Comparison of ENCODE assay signal across 1 cellular context in genomic region chr6:159789377-159790148, GRCh38.
TF ChIP-seq lines count a peak whose summit lies in the region.

Gene TCP1 (minus strand): TSS chr6:159789602. CDS start chr6:159789468, 134 bp downstream.

TF ChIP-seq in WTC11, 78 proteins besides CTCF, POLR2A, EP300 and RAD21 (continued from another document and continues in another):
- TF ChIP-seq ATF6 (CRISPR knock-in tag; IDR thresholded peaks at IDR 0.05) (no peak), ETV6 (CRISPR knock-in tag; IDR thresholded peaks at IDR 0.05) (peak; percentile 95), MXD4 (CRISPR knock-in tag; IDR thresholded peaks at IDR 0.05; ENCODE audit: borderline replicate concordance) (no peak), JUN (CRISPR knock-in tag; IDR thresholded peaks at IDR 0.05) (0 out of 2 replicates have a peak, but pooled peaks have one; percentile 76), ZNF232 (CRISPR knock-in tag; IDR thresholded peaks at IDR 0.05) (no peak), MYBL2 (CRISPR knock-in tag; IDR thresholded peaks at IDR 0.05) (peak; percentile 44; the same call in 1 of the 2 replicates), ZNF219 (CRISPR knock-in tag; IDR thresholded peaks at IDR 0.05; ENCODE audit: borderline replicate concordance) (0 out of 2 replicates have a peak, but pooled peaks have one; percentile 85), ZNF317 (CRISPR knock-in tag; IDR thresholded peaks at IDR 0.05; ENCODE audit: borderline replicate concordance, low read depth) (no peak), GRHL2 (CRISPR knock-in tag; IDR thresholded peaks at IDR 0.05; ENCODE audit: insufficient replicate concordance, severe bottlenecking) (no peak), SMAD4 (CRISPR knock-in tag; IDR thresholded peaks at IDR 0.05) (peak; percentile 45; the same call in 1 of the 2 replicates), ZNF416 (CRISPR knock-in tag; IDR thresholded peaks at IDR 0.05) (no peak), ZNF671 (CRISPR knock-in tag; IDR thresholded peaks at IDR 0.05) (no peak), SOX15 (CRISPR knock-in tag; IDR thresholded peaks at IDR 0.05) (no peak), IRF1 (CRISPR knock-in tag; IDR thresholded peaks at IDR 0.05) (no peak), ATF2 (CRISPR knock-in tag; IDR thresholded peaks at IDR 0.05; ENCODE audit: borderline replicate concordance, low read depth) (no peak), ZNF423 (CRISPR knock-in tag; IDR thresholded peaks at IDR 0.05) (no peak), ZNF396 (CRISPR knock-in tag; IDR thresholded peaks at IDR 0.05; ENCODE audit: borderline replicate concordance) (no peak), MAX (CRISPR knock-in tag; IDR thresholded peaks at IDR 0.05) (peak; percentile 78), NFE2L1 (CRISPR knock-in tag; IDR thresholded peaks at IDR 0.05) (peak; percentile 63), ELF4 (CRISPR knock-in tag; IDR thresholded peaks at IDR 0.05; ENCODE audit: low read depth) (no peak), ZMAT4 (CRISPR knock-in tag; IDR thresholded peaks at IDR 0.05) (no peak), HMGA2 (CRISPR knock-in tag; IDR thresholded peaks at IDR 0.05) (no peak), ZNF121 (CRISPR knock-in tag; IDR thresholded peaks at IDR 0.05) (no peak), CREB1 (CRISPR knock-in tag; IDR thresholded peaks at IDR 0.05) (no peak), NR3C1 (CRISPR knock-in tag; conservative IDR thresholded peaks at IDR 0.05; ENCODE audit: low read depth) (no peak), NFYB (CRISPR knock-in tag; conservative IDR thresholded peaks at IDR 0.05; ENCODE audit: low read depth) (no peak; the same call in 1 of the 2 replicates), NR1H2 (CRISPR knock-in tag; IDR thresholded peaks at IDR 0.05) (no peak), TEAD4 (CRISPR knock-in tag; IDR thresholded peaks at IDR 0.05) (peak; percentile 60; the same call in 1 of the 2 replicates), GABPB1 (CRISPR knock-in tag; IDR thresholded peaks at IDR 0.05) (peak; percentile 74), FOXJ3 (CRISPR knock-in tag; IDR thresholded peaks at IDR 0.05; ENCODE audit: borderline replicate concordance) (no peak), IRF2 (CRISPR knock-in tag; IDR thresholded peaks at IDR 0.05; ENCODE audit: borderline replicate concordance, low read depth) (no peak), NR2C2 (CRISPR knock-in tag; IDR thresholded peaks at IDR 0.05) (no peak), SMAD3 (CRISPR knock-in tag; IDR thresholded peaks at IDR 0.05; ENCODE audit: borderline replicate concordance) (no peak; the same call in 1 of the 2 replicates)
- TF ChIP-seq, protein P1, sequence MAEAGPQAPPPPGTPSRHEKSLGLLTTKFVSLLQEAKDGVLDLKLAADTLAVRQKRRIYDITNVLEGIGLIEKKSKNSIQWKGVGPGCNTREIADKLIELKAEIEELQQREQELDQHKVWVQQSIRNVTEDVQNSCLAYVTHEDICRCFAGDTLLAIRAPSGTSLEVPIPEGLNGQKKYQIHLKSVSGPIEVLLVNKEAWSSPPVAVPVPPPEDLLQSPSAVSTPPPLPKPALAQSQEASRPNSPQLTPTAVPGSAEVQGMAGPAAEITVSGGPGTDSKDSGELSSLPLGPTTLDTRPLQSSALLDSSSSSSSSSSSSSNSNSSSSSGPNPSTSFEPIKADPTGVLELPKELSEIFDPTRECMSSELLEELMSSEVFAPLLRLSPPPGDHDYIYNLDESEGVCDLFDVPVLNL (CRISPR knock-in tag; IDR thresholded peaks at IDR 0.05; ENCODE audit: borderline replicate concordance, low read depth): no peak
- TF ChIP-seq, protein P2, sequence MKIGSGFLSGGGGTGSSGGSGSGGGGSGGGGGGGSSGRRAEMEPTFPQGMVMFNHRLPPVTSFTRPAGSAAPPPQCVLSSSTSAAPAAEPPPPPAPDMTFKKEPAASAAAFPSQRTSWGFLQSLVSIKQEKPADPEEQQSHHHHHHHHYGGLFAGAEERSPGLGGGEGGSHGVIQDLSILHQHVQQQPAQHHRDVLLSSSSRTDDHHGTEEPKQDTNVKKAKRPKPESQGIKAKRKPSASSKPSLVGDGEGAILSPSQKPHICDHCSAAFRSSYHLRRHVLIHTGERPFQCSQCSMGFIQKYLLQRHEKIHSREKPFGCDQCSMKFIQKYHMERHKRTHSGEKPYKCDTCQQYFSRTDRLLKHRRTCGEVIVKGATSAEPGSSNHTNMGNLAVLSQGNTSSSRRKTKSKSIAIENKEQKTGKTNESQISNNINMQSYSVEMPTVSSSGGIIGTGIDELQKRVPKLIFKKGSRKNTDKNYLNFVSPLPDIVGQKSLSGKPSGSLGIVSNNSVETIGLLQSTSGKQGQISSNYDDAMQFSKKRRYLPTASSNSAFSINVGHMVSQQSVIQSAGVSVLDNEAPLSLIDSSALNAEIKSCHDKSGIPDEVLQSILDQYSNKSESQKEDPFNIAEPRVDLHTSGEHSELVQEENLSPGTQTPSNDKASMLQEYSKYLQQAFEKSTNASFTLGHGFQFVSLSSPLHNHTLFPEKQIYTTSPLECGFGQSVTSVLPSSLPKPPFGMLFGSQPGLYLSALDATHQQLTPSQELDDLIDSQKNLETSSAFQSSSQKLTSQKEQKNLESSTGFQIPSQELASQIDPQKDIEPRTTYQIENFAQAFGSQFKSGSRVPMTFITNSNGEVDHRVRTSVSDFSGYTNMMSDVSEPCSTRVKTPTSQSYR (CRISPR knock-in tag; IDR thresholded peaks at IDR 0.05): no peak
- TF ChIP-seq, protein P3, sequence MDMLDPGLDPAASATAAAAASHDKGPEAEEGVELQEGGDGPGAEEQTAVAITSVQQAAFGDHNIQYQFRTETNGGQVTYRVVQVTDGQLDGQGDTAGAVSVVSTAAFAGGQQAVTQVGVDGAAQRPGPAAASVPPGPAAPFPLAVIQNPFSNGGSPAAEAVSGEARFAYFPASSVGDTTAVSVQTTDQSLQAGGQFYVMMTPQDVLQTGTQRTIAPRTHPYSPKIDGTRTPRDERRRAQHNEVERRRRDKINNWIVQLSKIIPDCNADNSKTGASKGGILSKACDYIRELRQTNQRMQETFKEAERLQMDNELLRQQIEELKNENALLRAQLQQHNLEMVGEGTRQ (CRISPR knock-in tag; IDR thresholded peaks at IDR 0.05): no peak
- TF ChIP-seq, protein P4, sequence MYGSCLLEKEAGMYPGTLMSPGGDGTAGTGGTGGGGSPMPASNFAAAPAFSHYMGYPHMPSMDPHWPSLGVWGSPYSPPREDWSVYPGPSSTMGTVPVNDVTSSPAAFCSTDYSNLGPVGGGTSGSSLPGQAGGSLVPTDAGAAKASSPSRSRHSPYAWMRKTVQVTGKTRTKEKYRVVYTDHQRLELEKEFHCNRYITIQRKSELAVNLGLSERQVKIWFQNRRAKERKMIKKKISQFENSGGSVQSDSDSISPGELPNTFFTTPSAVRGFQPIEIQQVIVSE (CRISPR knock-in tag; IDR thresholded peaks at IDR 0.05; ENCODE audit: borderline replicate concordance): no peak
- TF ChIP-seq, protein P5, sequence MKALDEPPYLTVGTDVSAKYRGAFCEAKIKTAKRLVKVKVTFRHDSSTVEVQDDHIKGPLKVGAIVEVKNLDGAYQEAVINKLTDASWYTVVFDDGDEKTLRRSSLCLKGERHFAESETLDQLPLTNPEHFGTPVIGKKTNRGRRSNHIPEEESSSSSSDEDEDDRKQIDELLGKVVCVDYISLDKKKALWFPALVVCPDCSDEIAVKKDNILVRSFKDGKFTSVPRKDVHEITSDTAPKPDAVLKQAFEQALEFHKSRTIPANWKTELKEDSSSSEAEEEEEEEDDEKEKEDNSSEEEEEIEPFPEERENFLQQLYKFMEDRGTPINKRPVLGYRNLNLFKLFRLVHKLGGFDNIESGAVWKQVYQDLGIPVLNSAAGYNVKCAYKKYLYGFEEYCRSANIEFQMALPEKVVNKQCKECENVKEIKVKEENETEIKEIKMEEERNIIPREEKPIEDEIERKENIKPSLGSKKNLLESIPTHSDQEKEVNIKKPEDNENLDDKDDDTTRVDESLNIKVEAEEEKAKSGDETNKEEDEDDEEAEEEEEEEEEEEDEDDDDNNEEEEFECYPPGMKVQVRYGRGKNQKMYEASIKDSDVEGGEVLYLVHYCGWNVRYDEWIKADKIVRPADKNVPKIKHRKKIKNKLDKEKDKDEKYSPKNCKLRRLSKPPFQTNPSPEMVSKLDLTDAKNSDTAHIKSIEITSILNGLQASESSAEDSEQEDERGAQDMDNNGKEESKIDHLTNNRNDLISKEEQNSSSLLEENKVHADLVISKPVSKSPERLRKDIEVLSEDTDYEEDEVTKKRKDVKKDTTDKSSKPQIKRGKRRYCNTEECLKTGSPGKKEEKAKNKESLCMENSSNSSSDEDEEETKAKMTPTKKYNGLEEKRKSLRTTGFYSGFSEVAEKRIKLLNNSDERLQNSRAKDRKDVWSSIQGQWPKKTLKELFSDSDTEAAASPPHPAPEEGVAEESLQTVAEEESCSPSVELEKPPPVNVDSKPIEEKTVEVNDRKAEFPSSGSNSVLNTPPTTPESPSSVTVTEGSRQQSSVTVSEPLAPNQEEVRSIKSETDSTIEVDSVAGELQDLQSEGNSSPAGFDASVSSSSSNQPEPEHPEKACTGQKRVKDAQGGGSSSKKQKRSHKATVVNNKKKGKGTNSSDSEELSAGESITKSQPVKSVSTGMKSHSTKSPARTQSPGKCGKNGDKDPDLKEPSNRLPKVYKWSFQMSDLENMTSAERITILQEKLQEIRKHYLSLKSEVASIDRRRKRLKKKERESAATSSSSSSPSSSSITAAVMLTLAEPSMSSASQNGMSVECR (CRISPR knock-in tag; IDR thresholded peaks at IDR 0.05; ENCODE audit: borderline replicate concordance): peak; percentile 92
- TF ChIP-seq, protein P6, sequence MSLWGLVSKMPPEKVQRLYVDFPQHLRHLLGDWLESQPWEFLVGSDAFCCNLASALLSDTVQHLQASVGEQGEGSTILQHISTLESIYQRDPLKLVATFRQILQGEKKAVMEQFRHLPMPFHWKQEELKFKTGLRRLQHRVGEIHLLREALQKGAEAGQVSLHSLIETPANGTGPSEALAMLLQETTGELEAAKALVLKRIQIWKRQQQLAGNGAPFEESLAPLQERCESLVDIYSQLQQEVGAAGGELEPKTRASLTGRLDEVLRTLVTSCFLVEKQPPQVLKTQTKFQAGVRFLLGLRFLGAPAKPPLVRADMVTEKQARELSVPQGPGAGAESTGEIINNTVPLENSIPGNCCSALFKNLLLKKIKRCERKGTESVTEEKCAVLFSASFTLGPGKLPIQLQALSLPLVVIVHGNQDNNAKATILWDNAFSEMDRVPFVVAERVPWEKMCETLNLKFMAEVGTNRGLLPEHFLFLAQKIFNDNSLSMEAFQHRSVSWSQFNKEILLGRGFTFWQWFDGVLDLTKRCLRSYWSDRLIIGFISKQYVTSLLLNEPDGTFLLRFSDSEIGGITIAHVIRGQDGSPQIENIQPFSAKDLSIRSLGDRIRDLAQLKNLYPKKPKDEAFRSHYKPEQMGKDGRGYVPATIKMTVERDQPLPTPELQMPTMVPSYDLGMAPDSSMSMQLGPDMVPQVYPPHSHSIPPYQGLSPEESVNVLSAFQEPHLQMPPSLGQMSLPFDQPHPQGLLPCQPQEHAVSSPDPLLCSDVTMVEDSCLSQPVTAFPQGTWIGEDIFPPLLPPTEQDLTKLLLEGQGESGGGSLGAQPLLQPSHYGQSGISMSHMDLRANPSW (CRISPR knock-in tag; conservative IDR thresholded peaks at IDR 0.05; ENCODE audit: low read depth): no peak
- TF ChIP-seq, protein P7, sequence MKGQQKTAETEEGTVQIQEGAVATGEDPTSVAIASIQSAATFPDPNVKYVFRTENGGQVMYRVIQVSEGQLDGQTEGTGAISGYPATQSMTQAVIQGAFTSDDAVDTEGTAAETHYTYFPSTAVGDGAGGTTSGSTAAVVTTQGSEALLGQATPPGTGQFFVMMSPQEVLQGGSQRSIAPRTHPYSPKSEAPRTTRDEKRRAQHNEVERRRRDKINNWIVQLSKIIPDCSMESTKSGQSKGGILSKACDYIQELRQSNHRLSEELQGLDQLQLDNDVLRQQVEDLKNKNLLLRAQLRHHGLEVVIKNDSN (CRISPR knock-in tag; IDR thresholded peaks at IDR 0.05): no peak; the same call in 1 of the 2 replicates
- TF ChIP-seq, protein P8, sequence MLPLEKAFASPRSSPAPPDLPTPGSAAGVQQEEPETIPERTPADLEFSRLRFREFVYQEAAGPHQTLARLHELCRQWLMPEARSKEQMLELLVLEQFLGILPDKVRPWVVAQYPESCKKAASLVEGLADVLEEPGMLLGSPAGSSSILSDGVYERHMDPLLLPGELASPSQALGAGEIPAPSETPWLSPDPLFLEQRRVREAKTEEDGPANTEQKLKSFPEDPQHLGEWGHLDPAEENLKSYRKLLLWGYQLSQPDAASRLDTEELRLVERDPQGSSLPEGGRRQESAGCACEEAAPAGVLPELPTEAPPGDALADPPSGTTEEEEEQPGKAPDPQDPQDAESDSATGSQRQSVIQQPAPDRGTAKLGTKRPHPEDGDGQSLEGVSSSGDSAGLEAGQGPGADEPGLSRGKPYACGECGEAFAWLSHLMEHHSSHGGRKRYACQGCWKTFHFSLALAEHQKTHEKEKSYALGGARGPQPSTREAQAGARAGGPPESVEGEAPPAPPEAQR (CRISPR knock-in tag; IDR thresholded peaks at IDR 0.05): no peak
